ENCODE assay signal across 18 cellular contexts in genomic region chr1:59414406-59415133, GRCh38.
DNase-seq lines count a peak whose midpoint lies in the region; ATAC-seq and TF ChIP-seq lines count a peak whose summit lies in the region.
"Had no signal": no experiment of that assay in that cellular context is flagged by ENCODE, and none has a peak within 500 bp of the region (broad histone marks: within the 10 kb centered on the region; RNA-seq: fewer than 3 reads in every experiment).

No MANE protein-coding gene starts in this region.

- H3K9me3 ChIP-seq in BE2C (no peaks in the 10 kb centered on the region), T-helper 17 cell (ENCODE audit: control insufficient read depth, low read length, poor library complexity, severe bottlenecking) (no peaks in the 10 kb centered on the region), suprapubic skin (no peaks in the 10 kb centered on the region), thyroid gland (no peaks in the 10 kb centered on the region)
- H3K9me3 ChIP-seq: gastroesophageal sphincter, mucosa of descending colon had no signal

- no peak for ATAC-seq in T-helper 17 cell
- no peak for ATAC-seq in HG03432 (IDR thresholded peaks at IDR 0.05; ENCODE audit: unreplicated experiment)
- ATAC-seq: activated T-helper 17 cell treated with anti-CD3 and anti-CD28 coated beads, Interleukin-2, amount 50 U/mL, for 72 hours; gastroesophageal sphincter; HCT116; mucosa of descending colon; stimulated activated memory B cell treated with anti-CD40 and anti-IgM and Interleukin-4, amounts not matched to agents 10 μg/mL and 1 μg/mL and 100 μg/mL, for 72 hours had no signal

- H3K27me3 Mint-ChIP-seq in HFFc6 (ENCODE audit: insufficient read depth) (no peaks in the 10 kb centered on the region), T-helper 17 cell (no peaks in the 10 kb centered on the region)
- H3K27me3 Mint-ChIP-seq: activated T-helper 17 cell treated with anti-CD3 and anti-CD28 coated beads, Interleukin-2, amount 50 U/mL, for 72 hours; stimulated activated memory B cell treated with anti-CD40 and anti-IgM and Interleukin-4, amounts not matched to agents 10 μg/mL and 1 μg/mL and 100 μg/mL, for 72 hours had no signal

- H3K27me3 ChIP-seq in BE2C: no peaks in the 10 kb centered on the region
- H3K27me3 ChIP-seq in suprapubic skin: no peaks in the 10 kb centered on the region
- H3K27me3 ChIP-seq in thyroid gland: no peaks in the 10 kb centered on the region
- H3K27me3 ChIP-seq: gastroesophageal sphincter had no signal

- no peaks in the 10 kb centered on the region for H3K9me3 Mint-ChIP-seq in HFFc6
- H3K9me3 Mint-ChIP-seq: activated T-helper 17 cell treated with anti-CD3 and anti-CD28 coated beads, Interleukin-2, amount 50 U/mL, for 72 hours; stimulated activated memory B cell treated with anti-CD40 and anti-IgM and Interleukin-4, amounts not matched to agents 10 μg/mL and 1 μg/mL and 100 μg/mL, for 72 hours had no signal

- no peak overlapping the region for H3K27ac ChIP-seq in suprapubic skin
- no peak overlapping the region for H3K27ac ChIP-seq in thyroid gland
- H3K27ac ChIP-seq: gastroesophageal sphincter had no signal

- no peak overlapping the region for H3K4me3 Mint-ChIP-seq in HFFc6
- H3K4me3 Mint-ChIP-seq in T-helper 17 cell: no peak overlapping the region
- H3K4me3 Mint-ChIP-seq: activated T-helper 17 cell treated with anti-CD3 and anti-CD28 coated beads, Interleukin-2, amount 50 U/mL, for 72 hours; CD14-positive monocyte; stimulated activated memory B cell treated with anti-CD40 and anti-IgM and Interleukin-4, amounts not matched to agents 10 μg/mL and 1 μg/mL and 100 μg/mL, for 72 hours had no signal

- no peak for TF ChIP-seq POLR2A in suprapubic skin (IDR thresholded peaks at IDR 0.05)
- TF ChIP-seq POLR2A in thyroid gland (IDR thresholded peaks at IDR 0.05): no peak

- H3K36me3 Mint-ChIP-seq in HFFc6 (ENCODE audit: low read depth) (peaks cover 21% of the 10 kb centered on the region), T-helper 17 cell (ENCODE audit: low read depth) (peaks cover 3% of the 10 kb centered on the region)
- H3K36me3 Mint-ChIP-seq: CD14-positive monocyte; stimulated activated memory B cell treated with anti-CD40 and anti-IgM and Interleukin-4, amounts not matched to agents 10 μg/mL and 1 μg/mL and 100 μg/mL, for 72 hours had no signal

- WGBS in suprapubic skin: 91% methylated on average over 6 of the region's 6 CpGs
- 97 to 100% methylated on average over 6 of the region's 6 CpGs for WGBS in thyroid gland, 2 donors

- peaks cover 51% of the 10 kb centered on the region for H3K4me1 Mint-ChIP-seq in HFFc6 (ENCODE audit: low read depth)
- H3K4me1 Mint-ChIP-seq in T-helper 17 cell: no peaks in the 10 kb centered on the region
- H3K4me1 Mint-ChIP-seq: activated T-helper 17 cell treated with anti-CD3 and anti-CD28 coated beads, Interleukin-2, amount 50 U/mL, for 72 hours; stimulated activated memory B cell treated with anti-CD40 and anti-IgM and Interleukin-4, amounts not matched to agents 10 μg/mL and 1 μg/mL and 100 μg/mL, for 72 hours had no signal

- H3K27ac Mint-ChIP-seq in HFFc6 (peak overlapping the region; percentile 72; the same call in 1 of the 2 replicates), T-helper 17 cell (peak overlapping the region; percentile 54)
- H3K27ac Mint-ChIP-seq: activated T-helper 17 cell treated with anti-CD3 and anti-CD28 coated beads, Interleukin-2, amount 50 U/mL, for 72 hours; stimulated activated memory B cell treated with anti-CD40 and anti-IgM and Interleukin-4, amounts not matched to agents 10 μg/mL and 1 μg/mL and 100 μg/mL, for 72 hours had no signal

- DNase-seq in BE2C (peak; percentile 9), HFFc6 (peak; percentile 28), T-helper 17 cell (no peak), kidney tubule cell (ENCODE audit: low spot score) (peak; percentile 15), suprapubic skin (ENCODE audit: low spot score in 2 of 2) (no peak), NCI-H2171 (lab: John Stamatoyannopoulos, UW) (no peak), thyroid gland (no peak)
- DNase-seq: activated CD4-positive, alpha-beta T cell treated with anti-CD3 and anti-CD28 coated beads, Interleukin-2, amount 50 U/mL, for 48 hours; aorta; mucosa of descending colon; NCI-H446 treated with DMSO at 0.1 percent for 48 hours; stimulated activated CD4-positive, alpha-beta T cell treated with anti-CD3 and anti-CD28 coated beads, Interleukin-2, amount 100 ng/mL, for 48 hours had no signal

- no peak for TF ChIP-seq EP300 in suprapubic skin (IDR thresholded peaks at IDR 0.05)

- H3K4me3 ChIP-seq in BE2C (ENCODE audit: low read depth, low read length) (no peak overlapping the region), suprapubic skin (no peak overlapping the region), thyroid gland (replicated peaks in 1 of 3) (no peak overlapping the region)
- H3K4me3 ChIP-seq: gastroesophageal sphincter, mucosa of descending colon had no signal

- intact Hi-C loops in thyroid gland (cut with DNase I): no loop called here

- H3K4me1 ChIP-seq in BE2C (no peaks in the 10 kb centered on the region), suprapubic skin (peaks cover 3% of the 10 kb centered on the region), thyroid gland (peaks cover 0 to 5% of the 10 kb centered on the region in 2 donors)

- no peak for TF ChIP-seq CTCF in BE2C (IDR thresholded peaks at IDR 0.05; ENCODE audit: low read depth, low read length)
- TF ChIP-seq CTCF in HFFc6 (IDR thresholded peaks at IDR 0.05): no peak
- TF ChIP-seq CTCF in suprapubic skin (IDR thresholded peaks at IDR 0.05): no peak
- no peak for TF ChIP-seq CTCF in thyroid gland (IDR thresholded peaks at IDR 0.05)

- H3K36me3 ChIP-seq in BE2C (no peaks in the 10 kb centered on the region), suprapubic skin (no peaks in the 10 kb centered on the region), thyroid gland (no peaks in the 10 kb centered on the region)
- H3K36me3 ChIP-seq: gastroesophageal sphincter had no signal

Comparison
In these comparisons a context has a peak if more than half of its experiments do, and no peak if none do; other contexts are left out.
1. DNase-seq: peak in BE2C (single experiment), HFFc6 (single experiment) and kidney tubule cell (single experiment); none in T-helper 17 cell (0 of 3), suprapubic skin (0 of 2), NCI-H2171 (single experiment) and thyroid gland (0 of 2).